In the genomic region with DNA sequence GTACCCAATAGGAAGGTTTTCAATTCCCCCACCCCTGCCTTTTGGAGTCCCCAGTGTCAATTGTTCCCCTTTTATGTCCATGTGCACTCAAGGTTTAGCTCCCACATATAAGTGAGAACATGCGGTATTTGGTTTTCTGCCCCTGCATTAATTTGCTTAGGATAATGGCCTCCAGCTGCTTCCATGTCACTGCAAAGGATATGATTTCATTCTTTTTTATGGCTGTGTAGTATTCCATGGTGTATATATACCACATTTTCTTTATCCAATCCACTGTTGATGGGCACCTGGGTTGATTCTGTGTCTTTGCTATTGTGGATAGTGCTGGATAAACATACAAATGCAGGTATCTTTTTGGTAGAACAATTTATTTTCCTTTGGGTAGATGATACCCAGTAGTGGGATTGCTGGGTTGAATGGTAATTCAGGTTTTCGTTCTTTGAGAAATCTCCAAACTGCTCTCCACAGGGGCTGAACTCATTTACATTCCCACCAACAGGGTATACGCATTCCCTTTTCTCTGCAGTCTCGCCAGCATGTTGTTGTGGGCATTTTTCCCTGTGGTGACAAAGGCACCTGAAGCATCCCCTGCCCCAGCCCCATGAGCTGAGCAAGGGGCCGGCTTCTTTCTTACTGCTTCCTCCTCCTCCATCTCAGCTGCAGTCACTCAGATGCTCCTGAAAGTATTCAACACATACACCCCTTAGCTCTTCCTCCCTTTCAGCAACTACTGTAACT, we compare ENCODE assay signal across 13 cellular contexts.
DNase-seq lines count a peak whose midpoint lies in the region; ATAC-seq and TF ChIP-seq lines count a peak whose summit lies in the region.
"Had no signal": no experiment of that assay in that cellular context is flagged by ENCODE, and none has a peak within 500 bp of the region (broad histone marks: within the 10 kb centered on the region; RNA-seq: fewer than 3 reads in every experiment).

No MANE protein-coding gene starts in this region.

- H3K4me1 Mint-ChIP-seq in endodermal cell: no peaks in the 10 kb centered on the region
- H3K4me1 Mint-ChIP-seq in naive thymus-derived CD8-positive, alpha-beta T cell: peaks cover 0 to 2% (median 0%) of the 10 kb centered on the region in 4 donors
- H3K4me1 Mint-ChIP-seq: CD4-positive, CD25-positive, alpha-beta regulatory T cell had no signal

- H3K27me3 ChIP-seq in endodermal cell (ENCODE audit: control insufficient read depth, insufficient read depth, low read length, poor library complexity, severe bottlenecking) (no peaks in the 10 kb centered on the region), lung (ENCODE audit: control insufficient read depth, insufficient read depth) (no peaks in the 10 kb centered on the region), HAP-1 (ENCODE audit: low read depth) (no peaks in the 10 kb centered on the region)
- H3K27me3 ChIP-seq: BLaER1 treated with 17β-estradiol and CSF1 and Interleukin-3, amounts not matched to agents 10 nM and 100 nM had no signal

- H3K4me3 Mint-ChIP-seq in endodermal cell: no peak overlapping the region
- no peak overlapping the region for H3K4me3 Mint-ChIP-seq in naive thymus-derived CD8-positive, alpha-beta T cell
- H3K4me3 Mint-ChIP-seq: CD4-positive, CD25-positive, alpha-beta regulatory T cell had no signal

- in situ Hi-C loops in HAP-1 (cut with MboI; ENCODE audit: low sequenced_read_pairs): no loop called here

- H3K36me3 ChIP-seq in HEK293 (ENCODE audit: control insufficient read depth in 2 of 2, insufficient read depth in 1 of 2, low read length in 2 of 2) (peaks cover 0 to 6% of the 10 kb centered on the region in 2 experiments; a peak in 2 of 3 replicates), endodermal cell (ENCODE audit: control insufficient read depth, insufficient read depth, low read length) (peaks cover 11% of the 10 kb centered on the region), lung (ENCODE audit: control insufficient read depth in 2 of 2, insufficient read depth in 2 of 2, low read length in 2 of 2) (no peaks in the 10 kb centered on the region), HAP-1 (replicated peaks) (peaks cover 3% of the 10 kb centered on the region)
- H3K36me3 ChIP-seq: BLaER1 treated with 17β-estradiol and CSF1 and Interleukin-3, amounts not matched to agents 10 nM and 100 nM had no signal

- POLR2A ChIA-PET in HEK293 (lab: Yijun Ruan, JAX): no interaction called here
- POLR2A ChIA-PET in naive thymus-derived CD8-positive, alpha-beta T cell (lab: Charles Lee): no interaction called here

- H3K9ac ChIP-seq in endodermal cell (ENCODE audit: extremely low read depth, low read length, poor library complexity, severe bottlenecking): no peak overlapping the region
- H3K9ac ChIP-seq: BLaER1 treated with 17β-estradiol and CSF1 and Interleukin-3, amounts not matched to agents 10 nM and 100 nM had no signal

- 93 to 96% methylated on average over 3 to 5 of the region's 5 CpGs for WGBS in endodermal cell (ENCODE audit: insufficient coverage in 1 of 2, insufficient read length in 1 of 2), 2 experiments
- 94 to 96% methylated on average over 5 of the region's 5 CpGs for WGBS in lung, 2 donors

- no peak overlapping the region for H3K4me3 ChIP-seq in HEK293 (ENCODE audit: low read depth, low read length)
- no peak overlapping the region for H3K4me3 ChIP-seq in endodermal cell (ENCODE audit: low read length)
- H3K4me3 ChIP-seq in lung: peak overlapping the region; percentile 13
- H3K4me3 ChIP-seq in HAP-1: no peak overlapping the region
- H3K4me3 ChIP-seq: BLaER1 treated with 17β-estradiol and CSF1 and Interleukin-3, amounts not matched to agents 10 nM and 100 nM; GM12878 had no signal

- H3K27me3 Mint-ChIP-seq in endodermal cell (ENCODE audit: insufficient read depth): peaks cover 21% of the 10 kb centered on the region
- peaks cover 0 to 12% (median 6%) of the 10 kb centered on the region in 5 donors for H3K27me3 Mint-ChIP-seq in naive thymus-derived CD8-positive, alpha-beta T cell

- ATAC-seq in lung (ENCODE audit: insufficient read depth, low FRiP score): no peak
- ATAC-seq in GM21825 (IDR thresholded peaks at IDR 0.05; ENCODE audit: unreplicated experiment): no peak
- ATAC-seq in naive thymus-derived CD8-positive, alpha-beta T cell: no peak
- ATAC-seq: GM12878 had no signal

- DNase-seq in ELF-1 (ENCODE audit: low read depth, low spot score) (peak; percentile 14), endodermal cell (peak; percentile 72), lung (ENCODE audit: low spot score) (no peak), HAP-1 (ENCODE audit: low spot score in 2 of 2) (no peak)
- DNase-seq in naive thymus-derived CD8-positive, alpha-beta T cell: no peak
- DNase-seq: 8988T; CD4-positive, CD25-positive, alpha-beta regulatory T cell; DMS 273 treated with DMSO at 0.1 percent for 48 hours; IMR-90 had no signal

- H3K27ac Mint-ChIP-seq in endodermal cell: no peak overlapping the region
- no peak overlapping the region for H3K27ac Mint-ChIP-seq in naive thymus-derived CD8-positive, alpha-beta T cell
- H3K27ac Mint-ChIP-seq: CD4-positive, CD25-positive, alpha-beta regulatory T cell had no signal

- CTCF ChIA-PET in HEK293 (lab: Yijun Ruan, JAX): no interaction called here

- H3K9me3 ChIP-seq in HEK293 (ENCODE audit: control insufficient read depth, insufficient read depth, low read depth, low read length) (no peaks in the 10 kb centered on the region), endodermal cell (ENCODE audit: control insufficient read depth, low read length) (no peaks in the 10 kb centered on the region), lung (ENCODE audit: control insufficient read depth in 2 of 2, insufficient read depth in 1 of 2, low read length in 1 of 2) (no peaks in the 10 kb centered on the region), HAP-1 (no peaks in the 10 kb centered on the region)

- TF ChIP-seq CTCF in HEK293 (tag by site-specific recombination; IDR thresholded peaks at IDR 0.05) (no peak), endodermal cell (conservative IDR thresholded peaks at IDR 0.05) (no peak), lung (IDR thresholded peaks at IDR 0.05; ENCODE audit: control extremely low read depth, extremely low read depth) (no peak)

- H3K9me3 Mint-ChIP-seq in endodermal cell: no peaks in the 10 kb centered on the region
- peaks cover 0 to 5% (median 0%) of the 10 kb centered on the region in 9 donors for H3K9me3 Mint-ChIP-seq in naive thymus-derived CD8-positive, alpha-beta T cell

- H3K27ac ChIP-seq in HEK293 (ENCODE audit: extremely low read depth, low read depth, low read length) (no peak overlapping the region), endodermal cell (ENCODE audit: low read depth, low read length) (no peak overlapping the region), lung (ENCODE audit: low read depth in 1 of 2, low read length in 1 of 2) (no peak overlapping the region)
- H3K27ac ChIP-seq: BLaER1 treated with 17β-estradiol and CSF1 and Interleukin-3, amounts not matched to agents 10 nM and 100 nM had no signal

- no peaks in the 10 kb centered on the region for H3K4me1 ChIP-seq in HEK293 (ENCODE audit: control insufficient read depth, insufficient read depth, low read length)
- H3K4me1 ChIP-seq in endodermal cell (ENCODE audit: control insufficient read depth, insufficient read depth, low read length): no peaks in the 10 kb centered on the region
- no peaks in the 10 kb centered on the region for H3K4me1 ChIP-seq in lung (ENCODE audit: control insufficient read depth in 2 of 2, insufficient read depth in 2 of 2, low read length in 2 of 2)
- peaks cover 9% of the 10 kb centered on the region for H3K4me1 ChIP-seq in HAP-1

- H3K36me3 Mint-ChIP-seq in endodermal cell (ENCODE audit: low read depth): peaks cover 3% of the 10 kb centered on the region
- no peaks in the 10 kb centered on the region for H3K36me3 Mint-ChIP-seq in naive thymus-derived CD8-positive, alpha-beta T cell
- H3K36me3 Mint-ChIP-seq: CD4-positive, CD25-positive, alpha-beta regulatory T cell had no signal

TF ChIP-seq in HEK293, 187 proteins besides CTCF, POLR2A, EP300 and RAD21:
- TF ChIP-seq, protein P1, sequence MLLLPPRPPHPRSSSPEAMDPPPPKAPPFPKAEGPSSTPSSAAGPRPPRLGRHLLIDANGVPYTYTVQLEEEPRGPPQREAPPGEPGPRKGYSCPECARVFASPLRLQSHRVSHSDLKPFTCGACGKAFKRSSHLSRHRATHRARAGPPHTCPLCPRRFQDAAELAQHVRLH (tag by site-specific recombination; IDR thresholded peaks at IDR 0.05): 0 out of 2 replicates have a peak, but pooled peaks have one; percentile 21
- TF ChIP-seq ZNF670 (tag by site-specific recombination; IDR thresholded peaks at IDR 0.05; ENCODE audit: low read depth) (no peak), ZNF561 (tag by site-specific recombination; IDR thresholded peaks at IDR 0.05; ENCODE audit: borderline replicate concordance) (no peak), ZNF146 (tag by site-specific recombination; IDR thresholded peaks at IDR 0.05) (peak; percentile 72), ZFHX2 (tag by site-specific recombination; conservative IDR thresholded peaks at IDR 0.05) (no peak)

Comparison
In these comparisons a context has a peak if more than half of its experiments do, and no peak if none do; other contexts are left out.
1. DNase-seq: peak in ELF-1 (single experiment) and endodermal cell (single experiment); none in lung (single experiment), naive thymus-derived CD8-positive, alpha-beta T cell (0 of 10) and HAP-1 (0 of 2).